ENCODE assay signal across 9 cellular contexts in the genomic region with DNA sequence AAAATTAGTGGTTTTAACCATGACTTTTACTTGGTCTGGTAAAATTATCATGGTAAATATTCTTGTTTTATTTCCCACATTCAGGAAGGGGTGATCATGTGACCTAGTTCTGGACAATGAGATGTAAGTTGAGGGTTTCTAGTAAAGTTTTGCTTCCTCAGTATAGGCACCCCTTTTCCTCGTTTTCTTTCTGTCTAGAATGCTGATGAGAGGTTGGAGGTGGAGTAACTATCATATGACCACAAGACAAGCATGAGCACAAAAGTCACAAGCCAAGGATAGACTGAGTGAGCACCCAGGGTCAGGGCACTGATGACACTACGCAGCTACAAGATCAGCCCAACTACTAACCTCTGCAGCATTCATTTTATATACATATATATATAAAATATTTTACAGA. TPM values are rescaled to one million over a fixed set of nuclear protein-coding genes. Genes with fewer than 3 reads are reported as not detected.
DNase-seq lines count a peak whose midpoint lies in the region; ATAC-seq, FAIRE-seq and TF ChIP-seq lines count a peak whose summit lies in the region.
"Had no signal": no experiment of that assay in that cellular context is flagged by ENCODE, and none has a peak within 500 bp of the region (broad histone marks: within the 10 kb centered on the region; RNA-seq: fewer than 3 reads in every experiment).

No MANE protein-coding gene starts in this region.

- H3K27me3 ChIP-seq in K562 (ENCODE audit: control insufficient read depth in 2 of 2, insufficient read depth in 2 of 2, low read length in 2 of 2) (no peaks in the 10 kb centered on the region), subcutaneous abdominal adipose tissue (ENCODE audit: control insufficient read depth in 5 of 5, insufficient read depth in 4 of 5, low read length in 5 of 5) (no peaks in the 10 kb centered on the region), PC-3 (ENCODE audit: low read length) (no peaks in the 10 kb centered on the region)

- BruUV-seq in K562 (replicated peaks; lab: Mats Ljungman, UMichigan) (no TSS peak), PC-3 (replicated peaks; lab: Mats Ljungman, UMichigan) (no TSS peak)

- no peaks in the 10 kb centered on the region for H3F3A ChIP-seq in PC-3 (ENCODE audit: low read length, unreplicated experiment)

- no peaks in the 10 kb centered on the region for H3K9me3 ChIP-seq in K562 (replicated peaks; ENCODE audit: control insufficient read depth, insufficient read depth, low read depth, low read length)
- no peaks in the 10 kb centered on the region for H3K9me3 ChIP-seq in subcutaneous abdominal adipose tissue (ENCODE audit: control insufficient read depth in 5 of 5, low read length in 5 of 5)
- H3K9me3 ChIP-seq in PC-3 (ENCODE audit: low read length), result no peaks in the 10 kb centered on the region

- no peak for FAIRE-seq in K562 (lab: Jason Lieb, UNC)

- peak in 2 of 3 experiments; percentile 28 to 43 for DNase-seq in NCI-H1417 (lab: John Stamatoyannopoulos, UW)
- no peak for DNase-seq in NCI-H1417 treated with DMSO at 0.1 percent for 48 hours (lab: John Stamatoyannopoulos, UW)
- DNase-seq in K562 (ENCODE audit: extremely low read depth in 1 of 4, low spot score in 3 of 4), result no peak
- DNase-seq in iris pigment epithelial cell (ENCODE audit: low read depth), result peak; percentile 6
- DNase-seq in PC-3, result no peak
- DNase-seq: NCI-H510A had no signal

- no peak overlapping the region for H3K4me2 ChIP-seq in K562 (ENCODE audit: insufficient read depth, low read length)
- no peak overlapping the region for H3K4me2 ChIP-seq in PC-3 (ENCODE audit: low read length)

- intact Hi-C loops in K562 (cut with micrococcal nuclease) (no loop called here), PC-3 (cut with micrococcal nuclease) (no loop called here)

- 0 out of 2 replicates have a peak, but pooled peaks cover 4% of the 10 kb centered on the region for H4K20me1 ChIP-seq in K562 (replicated peaks; ENCODE audit: control insufficient read depth, insufficient read depth, low read length)
- no peaks in the 10 kb centered on the region for H4K20me1 ChIP-seq in PC-3 (ENCODE audit: low read length)

- 85% methylated on average over 2 of the region's 2 CpGs for WGBS in K562 (ENCODE audit: insufficient coverage, low coverage, missing lambda C conversion rate)

- no peak for TF ChIP-seq CTCF in K562 (IDR thresholded peaks at IDR 0.05 in 2 of 3, conservative IDR thresholded peaks at IDR 0.05 in 1 of 3; ENCODE audit: insufficient read depth in 2 of 3, low read depth in 1 of 3, low read length in 3 of 3)
- TF ChIP-seq CTCF in PC-3 (conservative IDR thresholded peaks at IDR 0.05; ENCODE audit: low read depth, low read length), result no peak

- ATAC-seq in K562 (no peak), GM19397 (IDR thresholded peaks at IDR 0.05; ENCODE audit: unreplicated experiment) (no peak), PC-3 (no peak), GM21423 (IDR thresholded peaks at IDR 0.05; ENCODE audit: unreplicated experiment) (no peak)

- no peaks in the 10 kb centered on the region for H3K9me2 ChIP-seq in PC-3 (replicated peaks; ENCODE audit: low read length)

- peaks cover 47% of the 10 kb centered on the region for H3K79me2 ChIP-seq in K562 (ENCODE audit: control insufficient read depth, insufficient read depth, low read length)
- no peaks in the 10 kb centered on the region for H3K79me2 ChIP-seq in PC-3 (ENCODE audit: low read length)

- H3K36me3 ChIP-seq in K562 (ENCODE audit: control insufficient read depth, insufficient read depth, low read length), result no peaks in the 10 kb centered on the region; the same call in 1 of the 3 replicates
- no peaks in the 10 kb centered on the region for H3K36me3 ChIP-seq in subcutaneous abdominal adipose tissue (ENCODE audit: control insufficient read depth in 5 of 5, insufficient read depth in 5 of 5, low read length in 5 of 5)
- no peaks in the 10 kb centered on the region for H3K36me3 ChIP-seq in PC-3 (ENCODE audit: low read depth, low read length)

- TF ChIP-seq RAD21 in K562 (CRISPR knock-in tag; conservative IDR thresholded peaks at IDR 0.05 in 1 of 2, IDR thresholded peaks at IDR 0.05 in 1 of 2), result no peak

- POLR2A ChIA-PET in K562 (lab: Yijun Ruan, JAX), result interaction anchor here (0.5 kb wide), 1 partner anchor 14 kb away, joined by 3 read pairs; no protein-coding TSS in a partner anchor
- POLR2A ChIA-PET in PC-3 (lab: Charles Lee; ENCODE audit: unreplicated experiment), result no interaction called here

- H3K4me1 ChIP-seq in K562 (replicated peaks in 1 of 2; ENCODE audit: control insufficient read depth in 2 of 2, insufficient read depth in 2 of 2, low read length in 2 of 2), result peaks cover 0 to 23% of the 10 kb centered on the region in 2 experiments
- H3K4me1 ChIP-seq in subcutaneous abdominal adipose tissue (ENCODE audit: control insufficient read depth in 5 of 5, insufficient read depth in 5 of 5, low read length in 5 of 5), result peaks cover 2 to 28% (median 19%) of the 10 kb centered on the region in 5 donors
- H3K4me1 ChIP-seq in PC-3 (ENCODE audit: insufficient read depth, low read length), result peaks cover 5% of the 10 kb centered on the region

- H3K27ac ChIP-seq in K562 (ENCODE audit: extremely low read depth, low read depth, low read length) (no peak overlapping the region), subcutaneous abdominal adipose tissue (ENCODE audit: low read depth, low read length) (no peak overlapping the region), PC-3 (ENCODE audit: low read length) (no peak overlapping the region)

- no peaks in the 10 kb centered on the region for H3K9me1 ChIP-seq in K562 (ENCODE audit: control insufficient read depth, insufficient read depth, low read length)

- H3K9ac ChIP-seq in K562 (ENCODE audit: insufficient read depth in 1 of 2, low read depth in 2 of 2, low read length in 2 of 2) (no peak overlapping the region), subcutaneous abdominal adipose tissue (ENCODE audit: low read length in 5 of 5) (no peak overlapping the region), PC-3 (ENCODE audit: low read length) (no peak overlapping the region)

- H2AFZ ChIP-seq in K562 (ENCODE audit: low read depth, low read length) (no peak overlapping the region), PC-3 (ENCODE audit: low read length) (no peak overlapping the region)

- CTCF ChIA-PET in K562 (lab: Yijun Ruan, JAX; ENCODE audit: low intra/inter-chr PET ratio) (no interaction called here), PC-3 (lab: Charles Lee) (no interaction called here)

- in situ Hi-C loops in K562 (cut with MboI), result no loop called here

- H3K4me3 ChIP-seq in K562 (no peak overlapping the region), subcutaneous abdominal adipose tissue (ENCODE audit: low read depth in 1 of 5, low read length in 5 of 5) (peak overlapping the region in 3 of 5 donors; percentile 41 to 52 (median 47)), PC-3 (ENCODE audit: low read length) (no peak overlapping the region)

- no peak for TF ChIP-seq EP300 in K562 (IDR thresholded peaks at IDR 0.05; ENCODE audit: low read length)

- TF ChIP-seq POLR2A in K562 (conservative IDR thresholded peaks at IDR 0.05), result no peak

TF ChIP-seq in K562, 482 proteins besides CTCF, POLR2A, EP300 and RAD21:
- TF ChIP-seq NCOA1 (IDR thresholded peaks at IDR 0.05; ENCODE audit: low read depth) (no peak), TFE3 (CRISPR knock-in tag; IDR thresholded peaks at IDR 0.05) (peak; percentile 81)
- TF ChIP-seq, protein P1, sequence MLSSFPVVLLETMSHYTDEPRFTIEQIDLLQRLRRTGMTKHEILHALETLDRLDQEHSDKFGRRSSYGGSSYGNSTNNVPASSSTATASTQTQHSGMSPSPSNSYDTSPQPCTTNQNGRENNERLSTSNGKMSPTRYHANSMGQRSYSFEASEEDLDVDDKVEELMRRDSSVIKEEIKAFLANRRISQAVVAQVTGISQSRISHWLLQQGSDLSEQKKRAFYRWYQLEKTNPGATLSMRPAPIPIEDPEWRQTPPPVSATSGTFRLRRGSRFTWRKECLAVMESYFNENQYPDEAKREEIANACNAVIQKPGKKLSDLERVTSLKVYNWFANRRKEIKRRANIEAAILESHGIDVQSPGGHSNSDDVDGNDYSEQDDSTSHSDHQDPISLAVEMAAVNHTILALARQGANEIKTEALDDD (IDR thresholded peaks at IDR 0.05), result no peak

RNA-seq across cellular contexts. Expression of gene MYO1D, which starts 53.9 kb away (rescaled TPM):
- 172 and 277 TPM in 2 replicates for total RNA-seq in K562 (2011; cell fraction: chromatin; rRNA removed; ENCODE audit: low replicate concordance)
- 94.2 and 97.4 TPM in 2 replicates for total RNA-seq in K562 (2011; cell fraction: nucleolus; rRNA removed)
- 114 and 123 TPM in 2 replicates for total RNA-seq in K562 (2011; cell fraction: nucleoplasm; rRNA removed)
- total RNA-seq in K562 (2014; rRNA removed), result 34.9 and 39.5 TPM in 2 replicates
- 46.2 and 46.3 TPM in 2 replicates for total RNA-seq in K562 (2014; rRNA removed; fragmentation: Illumina TruSeq; extraction: Trizol)
- total RNA-seq in K562 (2015; rRNA removed; fragmentation: Illumina TruSeq; extraction: Trizol), result 44.6 and 45.4 TPM in 2 replicates
- 50.7 and 60.2 TPM in 2 replicates for total RNA-seq in K562 (2021)
- polyA plus RNA-seq in K562 (2011; rRNA removed), result 26.4 and 71.2 TPM in 2 replicates
- polyA plus RNA-seq in K562 (2011; cell fraction: cytosol; rRNA removed), result 26.0 and 47.6 TPM in 2 replicates
- 20.8 and 29.6 TPM in 2 replicates for polyA plus RNA-seq in K562 (2011; cell fraction: nucleus; rRNA removed)
- 52.4 and 65.3 TPM in 2 replicates for polyA plus RNA-seq in K562 (2012)
- polyA plus RNA-seq in K562 (2014; fragmentation: Illumina TruSeq; extraction: Trizol), result 50.3 and 68.1 TPM in 2 replicates
- 1 to 10 TPM; 2.1 to 2.6 TPM for polyA plus RNA-seq in K562 (2014; fragmentation: Nextera tagmentation; extraction: Ambion mirVana)
- polyA plus RNA-seq in K562 (2014; rRNA removed), result 30.5 and 31.0 TPM in 2 replicates
- 67.1 and 142 TPM in 2 replicates for polyA minus RNA-seq in K562 (2011; rRNA and poly(A)+ RNA removed)
- 34.9 and 59.8 TPM in 2 replicates for polyA minus RNA-seq in K562 (2011; cell fraction: cytosol; rRNA and poly(A)+ RNA removed)
- 57.5 and 69.2 TPM in 2 replicates for polyA minus RNA-seq in K562 (2011; cell fraction: nucleus; rRNA and poly(A)+ RNA removed)
- total RNA-seq in PC-3 (2014; rRNA removed), result 23.5 and 27.2 TPM in 2 replicates

Comparison
In these comparisons a context has a peak if more than half of its experiments do, and no peak if none do; other contexts are left out.
1. DNase-seq: peak in NCI-H1417 (2 of 3) and iris pigment epithelial cell (single experiment); none in NCI-H1417 treated with DMSO at 0.1 percent for 48 hours (single experiment), K562 (0 of 4) and PC-3 (single experiment).
2. H3K4me3 ChIP-seq: peak in subcutaneous abdominal adipose tissue (3 of 5); none in K562 (single experiment) and PC-3 (single experiment).